In genomic region chr3:94612631-94613030, GRCh38 we compare ENCODE assay signal across 15 cellular contexts.
A peak's percentile ranks its signal among the peaks of the same experiment; 100 is the strongest.
DNase-seq lines count a peak whose midpoint lies in the region; TF ChIP-seq lines count a peak whose summit lies in the region.
"Had no signal": no experiment of that assay in that cellular context is flagged by ENCODE, and none has a peak within 500 bp of the region (broad histone marks: within the 10 kb centered on the region; RNA-seq: fewer than 3 reads in every experiment).

No MANE protein-coding gene starts in this region.

- H3K4me2 ChIP-seq in GM23248 (ENCODE audit: unreplicated experiment): no peak overlapping the region

- no peak overlapping the region for H3K9ac ChIP-seq in GM23248

- H3K79me2 ChIP-seq in GM23248 (ENCODE audit: insufficient read depth): no peaks in the 10 kb centered on the region

- intact Hi-C loops in esophagus squamous epithelium (cut with DNase I): no loop called here

- H3K27ac ChIP-seq in esophagus squamous epithelium (no peak overlapping the region), GM23248 (no peak overlapping the region)
- H3K27ac ChIP-seq: C4-2B had no signal

- no peaks in the 10 kb centered on the region for H3K9me2 ChIP-seq in GM23248 (ENCODE audit: insufficient read depth)

- H3K36me3 ChIP-seq in esophagus squamous epithelium (no peaks in the 10 kb centered on the region), GM23248 (ENCODE audit: low read depth) (no peaks in the 10 kb centered on the region)
- H3K36me3 ChIP-seq: HAP-1 had no signal

- WGBS in esophagus squamous epithelium, 2 donors: 67 to 70% methylated on average over 1 of the region's 1 CpG
- 35 to 44% methylated on average over 1 of the region's 1 CpG for WGBS in GM23248 (ENCODE audit: low coverage in 1 of 2, low lambda C conversion rate in 2 of 2, missing lambda C conversion rate in 2 of 2), 2 experiments

- no peaks in the 10 kb centered on the region for H3F3A ChIP-seq in GM23248 (ENCODE audit: insufficient read depth)

- H3K4me3 ChIP-seq in esophagus squamous epithelium (no peak overlapping the region), GM23248 (no peak overlapping the region)
- H3K4me3 ChIP-seq: HAP-1 had no signal

- no peak for TF ChIP-seq CTCF in esophagus squamous epithelium (IDR thresholded peaks at IDR 0.05)

- no peaks in the 10 kb centered on the region for H3K9me3 ChIP-seq in esophagus squamous epithelium
- H3K9me3 ChIP-seq in GM23248 (ENCODE audit: low read depth): no peaks in the 10 kb centered on the region
- H3K9me3 ChIP-seq: HAP-1 had no signal

- TF ChIP-seq POLR2A in esophagus squamous epithelium (IDR thresholded peaks at IDR 0.05): no peak

- H4K20me1 ChIP-seq in GM23248 (ENCODE audit: insufficient read depth): no peaks in the 10 kb centered on the region

- peaks cover 0 to 4% (median 3%) of the 10 kb centered on the region in 3 donors for H3K4me1 ChIP-seq in esophagus squamous epithelium
- no peaks in the 10 kb centered on the region for H3K4me1 ChIP-seq in GM23248 (ENCODE audit: insufficient read depth)
- H3K4me1 ChIP-seq: HAP-1 had no signal

- H2AFZ ChIP-seq in GM23248: no peak overlapping the region

- in situ Hi-C loops in G401 (cut with HindIII; ENCODE audit: low sequenced_read_pairs): no loop called here
- in situ Hi-C loops in GM23248 (cut with MboI): no loop called here

- H3K27me3 ChIP-seq in esophagus squamous epithelium: no peaks in the 10 kb centered on the region
- no peaks in the 10 kb centered on the region for H3K27me3 ChIP-seq in GM23248 (replicated peaks; ENCODE audit: insufficient read depth)

- DNase-seq in COLO829 (ENCODE audit: low spot score): peak; percentile 32
- peak; percentile 33 for DNase-seq in G401 (ENCODE audit: low spot score)
- peak; percentile 65 for DNase-seq in NCI-H748 (lab: John Stamatoyannopoulos, UW; ENCODE audit: unreplicated experiment)
- peak; percentile 53 to 60 for DNase-seq in dermis microvascular lymphatic vessel endothelial cell (ENCODE audit: low read depth in 2 of 2)
- DNase-seq in esophagus squamous epithelium (lab: John Stamatoyannopoulos, UW): no peak
- no peak for DNase-seq in activated CD4-positive, alpha-beta T cell treated with anti-CD3 and anti-CD28 coated beads for 1 hour
- DNase-seq in GM23248: no peak
- DNase-seq: ACHN; CD4-positive, alpha-beta T cell; DMS 273 treated with DMSO at 0.1 percent for 48 hours; DMS53; DND-41; EL had no signal

Comparison
In these comparisons a context has a peak if more than half of its experiments do, and no peak if none do; other contexts are left out.
1. DNase-seq: peak in COLO829 (single experiment), G401 (single experiment), NCI-H748 (single experiment) and dermis microvascular lymphatic vessel endothelial cell (2 of 2); none in esophagus squamous epithelium (single experiment), activated CD4-positive, alpha-beta T cell treated with anti-CD3 and anti-CD28 coated beads for 1 hour (single experiment) and GM23248 (single experiment).